Comparison of ENCODE assay signal across 1 cellular context in the genomic region with DNA sequence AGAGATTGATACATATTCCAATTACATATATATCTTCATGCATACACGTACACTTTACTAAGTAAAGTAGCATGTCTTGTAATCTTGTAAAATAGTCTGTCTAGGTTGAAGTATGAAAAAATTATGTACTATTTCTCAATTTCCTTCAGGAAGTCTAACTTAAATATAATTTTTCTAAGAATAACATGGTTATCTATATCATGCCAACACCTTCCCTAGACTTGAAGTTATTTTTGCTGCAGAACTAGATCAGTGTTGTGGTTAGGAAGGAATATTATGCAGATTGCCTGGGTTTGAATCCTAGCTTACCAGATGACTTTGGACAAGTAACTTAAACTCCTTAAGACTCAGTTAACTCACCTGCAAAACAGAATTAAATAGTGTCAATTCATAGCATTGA.
TF ChIP-seq lines count a peak whose summit lies in the region.

No MANE protein-coding gene starts in this region.

TF ChIP-seq in GM23338, 12 proteins besides CTCF, POLR2A, EP300 and RAD21 (continued from another document):
- TF ChIP-seq, protein P1, sequence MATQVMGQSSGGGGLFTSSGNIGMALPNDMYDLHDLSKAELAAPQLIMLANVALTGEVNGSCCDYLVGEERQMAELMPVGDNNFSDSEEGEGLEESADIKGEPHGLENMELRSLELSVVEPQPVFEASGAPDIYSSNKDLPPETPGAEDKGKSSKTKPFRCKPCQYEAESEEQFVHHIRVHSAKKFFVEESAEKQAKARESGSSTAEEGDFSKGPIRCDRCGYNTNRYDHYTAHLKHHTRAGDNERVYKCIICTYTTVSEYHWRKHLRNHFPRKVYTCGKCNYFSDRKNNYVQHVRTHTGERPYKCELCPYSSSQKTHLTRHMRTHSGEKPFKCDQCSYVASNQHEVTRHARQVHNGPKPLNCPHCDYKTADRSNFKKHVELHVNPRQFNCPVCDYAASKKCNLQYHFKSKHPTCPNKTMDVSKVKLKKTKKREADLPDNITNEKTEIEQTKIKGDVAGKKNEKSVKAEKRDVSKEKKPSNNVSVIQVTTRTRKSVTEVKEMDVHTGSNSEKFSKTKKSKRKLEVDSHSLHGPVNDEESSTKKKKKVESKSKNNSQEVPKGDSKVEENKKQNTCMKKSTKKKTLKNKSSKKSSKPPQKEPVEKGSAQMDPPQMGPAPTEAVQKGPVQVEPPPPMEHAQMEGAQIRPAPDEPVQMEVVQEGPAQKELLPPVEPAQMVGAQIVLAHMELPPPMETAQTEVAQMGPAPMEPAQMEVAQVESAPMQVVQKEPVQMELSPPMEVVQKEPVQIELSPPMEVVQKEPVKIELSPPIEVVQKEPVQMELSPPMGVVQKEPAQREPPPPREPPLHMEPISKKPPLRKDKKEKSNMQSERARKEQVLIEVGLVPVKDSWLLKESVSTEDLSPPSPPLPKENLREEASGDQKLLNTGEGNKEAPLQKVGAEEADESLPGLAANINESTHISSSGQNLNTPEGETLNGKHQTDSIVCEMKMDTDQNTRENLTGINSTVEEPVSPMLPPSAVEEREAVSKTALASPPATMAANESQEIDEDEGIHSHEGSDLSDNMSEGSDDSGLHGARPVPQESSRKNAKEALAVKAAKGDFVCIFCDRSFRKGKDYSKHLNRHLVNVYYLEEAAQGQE (IDR thresholded peaks at IDR 0.05; ENCODE audit: unreplicated experiment) = no peak
- no peak for TF ChIP-seq ZNF331 (CRISPR knock-in tag; IDR thresholded peaks at IDR 0.05; ENCODE audit: low read depth)
